Comparison of ENCODE assay signal across 8 cellular contexts in the genomic region with DNA sequence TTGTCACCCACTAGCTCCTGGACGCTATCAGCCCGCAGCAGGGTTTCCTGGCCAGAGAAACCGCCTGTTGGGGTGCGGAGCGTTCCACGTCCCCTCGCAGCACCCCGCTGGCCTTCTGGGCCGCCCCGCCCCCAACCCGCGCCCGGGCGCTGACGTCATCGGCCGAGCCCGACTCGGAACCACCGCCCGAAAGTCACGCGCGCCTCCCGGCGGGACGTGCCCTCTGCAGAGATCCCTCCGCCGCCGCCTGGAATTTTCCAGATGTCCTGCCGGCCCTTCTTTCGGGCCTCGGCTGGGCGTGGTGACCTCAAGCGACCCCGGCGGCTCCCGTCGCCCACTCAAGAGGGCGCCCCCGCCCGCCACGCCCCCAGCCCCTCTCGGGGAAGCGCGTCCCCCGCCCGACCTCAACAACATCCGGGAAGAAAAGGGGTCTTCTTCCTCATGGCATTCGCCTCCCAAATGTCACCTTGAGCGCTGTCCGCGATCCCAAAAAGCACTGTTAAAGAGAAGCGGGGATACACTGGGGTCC.
A peak's percentile ranks its signal among the peaks of the same experiment; 100 is the strongest.
DNase-seq lines count a peak whose midpoint lies in the region; ATAC-seq and TF ChIP-seq lines count a peak whose summit lies in the region.

No MANE protein-coding gene starts in this region.

- H3K27ac Mint-ChIP-seq in activated T-cell treated with anti-CD3 and anti-CD28 coated beads, Interleukin-2, amount 50 U/mL, for 24 hours: peak overlapping the region; percentile 100

- peaks cover 19 to 31% of the 10 kb centered on the region in 2 donors for H3K36me3 ChIP-seq in mucosa of rectum (ENCODE audit: control insufficient read depth in 2 of 2, insufficient read depth in 2 of 2, low read length in 2 of 2)

- H3K27me3 Mint-ChIP-seq in activated T-cell treated with anti-CD3 and anti-CD28 coated beads, Interleukin-2, amount 50 U/mL, for 24 hours: peaks cover 2% of the 10 kb centered on the region

- no peaks in the 10 kb centered on the region for H3K9me3 Mint-ChIP-seq in activated T-cell treated with anti-CD3 and anti-CD28 coated beads, Interleukin-2, amount 50 U/mL, for 24 hours

- TF ChIP-seq POLR2A in erythroblast (IDR thresholded peaks at IDR 0.05; ENCODE audit: low read length): no peak

- H3K27me3 ChIP-seq in mucosa of rectum (ENCODE audit: control insufficient read depth in 2 of 2, insufficient read depth in 2 of 2, low read length in 2 of 2): no peaks in the 10 kb centered on the region

- no peak for ATAC-seq in HG03378 (IDR thresholded peaks at IDR 0.05; ENCODE audit: unreplicated experiment)

- H3K27ac ChIP-seq in mucosa of rectum (ENCODE audit: low read depth in 2 of 2, low read length in 2 of 2): peak overlapping the region; percentile 100

- H3K36me3 Mint-ChIP-seq in activated T-cell treated with anti-CD3 and anti-CD28 coated beads, Interleukin-2, amount 50 U/mL, for 24 hours (ENCODE audit: low read depth): peaks cover 72% of the 10 kb centered on the region

- H3K4me1 ChIP-seq in mucosa of rectum (ENCODE audit: control insufficient read depth in 2 of 2, insufficient read depth in 2 of 2, low read length in 2 of 2): peaks cover 55 to 57% of the 10 kb centered on the region in 2 donors

- peak overlapping the region; percentile 97 for H3K4me3 ChIP-seq in GM12864 (ENCODE audit: low read depth, low read length)
- peak overlapping the region; percentile 82 to 96 for H3K4me3 ChIP-seq in mucosa of rectum (ENCODE audit: low read length in 2 of 2)

- peak overlapping the region; percentile 96 to 100 for H3K9ac ChIP-seq in mucosa of rectum (ENCODE audit: low read depth in 1 of 2, low read length in 2 of 2)

- peak; percentile 86 for DNase-seq in GM12864 (ENCODE audit: low read depth)
- peak; percentile 93 for DNase-seq in HK-2 (ENCODE audit: unreplicated experiment)
- DNase-seq in OCI-M1 (lab: John Stamatoyannopoulos, UW): peak; percentile 98
- DNase-seq in activated T-cell treated with anti-CD3 and anti-CD28 coated beads, Interleukin-2, amount 50 U/mL, for 24 hours: peak; percentile 98
- peak; percentile 99 to 100 for DNase-seq in erythroblast (lab: John Stamatoyannopoulos, UW)
- DNase-seq in stimulated activated CD8-positive, alpha-beta memory T cell treated with anti-CD3 and anti-CD28 coated beads, Interleukin-4, amount 100 ng/mL, for 1 hour (ENCODE audit: low read depth in 2 of 2, low spot score in 1 of 2): peak; percentile 86 to 91

- H3K4me1 Mint-ChIP-seq in activated T-cell treated with anti-CD3 and anti-CD28 coated beads, Interleukin-2, amount 50 U/mL, for 24 hours (ENCODE audit: low read depth): peaks cover 56% of the 10 kb centered on the region

- no peak for TF ChIP-seq CTCF in GM12864 (IDR thresholded peaks at IDR 0.05; ENCODE audit: low read depth, low read length, missing control alignments)

- H3K9me3 ChIP-seq in mucosa of rectum (ENCODE audit: control insufficient read depth in 2 of 2, low read length in 2 of 2): no peaks in the 10 kb centered on the region

- peak overlapping the region; percentile 100 for H3K4me3 Mint-ChIP-seq in activated T-cell treated with anti-CD3 and anti-CD28 coated beads, Interleukin-2, amount 50 U/mL, for 24 hours
